1 cellular context compared by ENCODE assay signal in the genomic region with DNA sequence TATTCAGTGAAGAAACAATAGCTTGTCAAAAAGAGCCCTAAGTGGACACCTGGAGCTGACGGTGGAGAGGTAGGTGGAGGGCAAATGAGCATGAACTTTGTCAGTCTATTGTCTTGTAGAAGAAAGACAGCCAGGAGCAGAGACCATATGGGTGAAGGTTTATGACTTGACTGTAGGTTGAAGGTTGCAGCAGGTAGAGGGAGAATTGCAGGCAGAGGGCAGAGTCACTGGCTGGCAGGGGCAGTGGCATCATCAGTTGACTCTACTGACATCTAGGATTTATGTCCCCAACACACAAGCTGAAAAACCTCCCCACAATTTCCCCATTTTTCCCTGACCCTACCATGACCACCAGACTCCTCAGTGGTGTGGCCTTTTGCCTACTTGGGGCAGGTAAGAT.
TF ChIP-seq lines count a peak whose summit lies in the region.

No MANE protein-coding gene starts in this region.

TF ChIP-seq in SK-N-SH, 30 proteins besides CTCF, POLR2A, EP300 and RAD21 (continued from another document):
- TF ChIP-seq, protein P1, sequence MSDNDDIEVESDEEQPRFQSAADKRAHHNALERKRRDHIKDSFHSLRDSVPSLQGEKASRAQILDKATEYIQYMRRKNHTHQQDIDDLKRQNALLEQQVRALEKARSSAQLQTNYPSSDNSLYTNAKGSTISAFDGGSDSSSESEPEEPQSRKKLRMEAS (IDR thresholded peaks at IDR 0.05; ENCODE audit: low read depth) = no peak
- TF ChIP-seq, protein P2, sequence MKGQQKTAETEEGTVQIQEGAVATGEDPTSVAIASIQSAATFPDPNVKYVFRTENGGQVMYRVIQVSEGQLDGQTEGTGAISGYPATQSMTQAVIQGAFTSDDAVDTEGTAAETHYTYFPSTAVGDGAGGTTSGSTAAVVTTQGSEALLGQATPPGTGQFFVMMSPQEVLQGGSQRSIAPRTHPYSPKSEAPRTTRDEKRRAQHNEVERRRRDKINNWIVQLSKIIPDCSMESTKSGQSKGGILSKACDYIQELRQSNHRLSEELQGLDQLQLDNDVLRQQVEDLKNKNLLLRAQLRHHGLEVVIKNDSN (IDR thresholded peaks at IDR 0.05; ENCODE audit: borderline replicate concordance, low read depth) = no peak
- TF ChIP-seq EZH2phosphoT487 (IDR thresholded peaks at IDR 0.05; ENCODE audit: borderline replicate concordance, low read depth) = no peak
- TF ChIP-seq, protein P3, sequence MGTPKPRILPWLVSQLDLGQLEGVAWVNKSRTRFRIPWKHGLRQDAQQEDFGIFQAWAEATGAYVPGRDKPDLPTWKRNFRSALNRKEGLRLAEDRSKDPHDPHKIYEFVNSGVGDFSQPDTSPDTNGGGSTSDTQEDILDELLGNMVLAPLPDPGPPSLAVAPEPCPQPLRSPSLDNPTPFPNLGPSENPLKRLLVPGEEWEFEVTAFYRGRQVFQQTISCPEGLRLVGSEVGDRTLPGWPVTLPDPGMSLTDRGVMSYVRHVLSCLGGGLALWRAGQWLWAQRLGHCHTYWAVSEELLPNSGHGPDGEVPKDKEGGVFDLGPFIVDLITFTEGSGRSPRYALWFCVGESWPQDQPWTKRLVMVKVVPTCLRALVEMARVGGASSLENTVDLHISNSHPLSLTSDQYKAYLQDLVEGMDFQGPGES (IDR thresholded peaks at IDR 0.05; ENCODE audit: low read depth, low read length) = no peak
- TF ChIP-seq, protein P4, sequence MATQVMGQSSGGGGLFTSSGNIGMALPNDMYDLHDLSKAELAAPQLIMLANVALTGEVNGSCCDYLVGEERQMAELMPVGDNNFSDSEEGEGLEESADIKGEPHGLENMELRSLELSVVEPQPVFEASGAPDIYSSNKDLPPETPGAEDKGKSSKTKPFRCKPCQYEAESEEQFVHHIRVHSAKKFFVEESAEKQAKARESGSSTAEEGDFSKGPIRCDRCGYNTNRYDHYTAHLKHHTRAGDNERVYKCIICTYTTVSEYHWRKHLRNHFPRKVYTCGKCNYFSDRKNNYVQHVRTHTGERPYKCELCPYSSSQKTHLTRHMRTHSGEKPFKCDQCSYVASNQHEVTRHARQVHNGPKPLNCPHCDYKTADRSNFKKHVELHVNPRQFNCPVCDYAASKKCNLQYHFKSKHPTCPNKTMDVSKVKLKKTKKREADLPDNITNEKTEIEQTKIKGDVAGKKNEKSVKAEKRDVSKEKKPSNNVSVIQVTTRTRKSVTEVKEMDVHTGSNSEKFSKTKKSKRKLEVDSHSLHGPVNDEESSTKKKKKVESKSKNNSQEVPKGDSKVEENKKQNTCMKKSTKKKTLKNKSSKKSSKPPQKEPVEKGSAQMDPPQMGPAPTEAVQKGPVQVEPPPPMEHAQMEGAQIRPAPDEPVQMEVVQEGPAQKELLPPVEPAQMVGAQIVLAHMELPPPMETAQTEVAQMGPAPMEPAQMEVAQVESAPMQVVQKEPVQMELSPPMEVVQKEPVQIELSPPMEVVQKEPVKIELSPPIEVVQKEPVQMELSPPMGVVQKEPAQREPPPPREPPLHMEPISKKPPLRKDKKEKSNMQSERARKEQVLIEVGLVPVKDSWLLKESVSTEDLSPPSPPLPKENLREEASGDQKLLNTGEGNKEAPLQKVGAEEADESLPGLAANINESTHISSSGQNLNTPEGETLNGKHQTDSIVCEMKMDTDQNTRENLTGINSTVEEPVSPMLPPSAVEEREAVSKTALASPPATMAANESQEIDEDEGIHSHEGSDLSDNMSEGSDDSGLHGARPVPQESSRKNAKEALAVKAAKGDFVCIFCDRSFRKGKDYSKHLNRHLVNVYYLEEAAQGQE (IDR thresholded peaks at IDR 0.05; ENCODE audit: low read depth, low read length) = no peak
- TF ChIP-seq TCF12 (IDR thresholded peaks at IDR 0.05) = no peak
- no peak for TF ChIP-seq NRF1 (IDR thresholded peaks at IDR 0.05; ENCODE audit: low read depth, low read length)
- no peak for TF ChIP-seq FOXM1 (IDR thresholded peaks at IDR 0.05; ENCODE audit: low read depth)
- no peak for TF ChIP-seq TEAD4 (IDR thresholded peaks at IDR 0.05; ENCODE audit: borderline replicate concordance, insufficient read depth)
- no peak for TF ChIP-seq POLR2AphosphoS5 (IDR thresholded peaks at IDR 0.05; ENCODE audit: low read depth, low read length)
- TF ChIP-seq CHD2 (IDR thresholded peaks at IDR 0.05; ENCODE audit: low read length, partially characterized antibody) = no peak
- no peak for TF ChIP-seq RCOR1 (IDR thresholded peaks at IDR 0.05; ENCODE audit: low read length)
